In genomic region chr12:26125451-26126339, GRCh38 we compare ENCODE assay signal across 8 cellular contexts. TPM values are rescaled to one million over a fixed set of nuclear protein-coding genes. Genes with fewer than 3 reads are reported as not detected.
DNase-seq lines count a peak whose midpoint lies in the region; ATAC-seq and TF ChIP-seq lines count a peak whose summit lies in the region.

No MANE protein-coding gene starts in this region.

- H4K20me1 ChIP-seq in OCI-LY3 (ENCODE audit: insufficient read depth, low read length): no peaks in the 10 kb centered on the region

- peak; percentile 73 for DNase-seq in AG20443 (ENCODE audit: low spot score)
- DNase-seq in amniotic epithelial cell (ENCODE audit: low read depth): peak; percentile 73
- DNase-seq in heart left ventricle: peak; percentile 77 to 87 (median 82)
- peak; percentile 83 for DNase-seq in occipital lobe (lab: John Stamatoyannopoulos, UW)

- no peak for TF ChIP-seq CTCF in OCI-LY3 (IDR thresholded peaks at IDR 0.05; ENCODE audit: low read depth, low read length)
- no peak for TF ChIP-seq CTCF in heart left ventricle (IDR thresholded peaks at IDR 0.05)

- WGBS in heart left ventricle, 4 donors: 0 to 1% (median 0%) methylated on average over 18 to 65 of the region's 65 CpGs

- H3K4me1 ChIP-seq in OCI-LY3 (ENCODE audit: low read length) (peaks cover 29% of the 10 kb centered on the region), heart left ventricle (peaks cover 0 to 28% (median 16%) of the 10 kb centered on the region in 12 donors)

- ATAC-seq in GM18868 (IDR thresholded peaks at IDR 0.05; ENCODE audit: unreplicated experiment): peak; percentile 43
- peak; percentile 48 for ATAC-seq in HG03432 (IDR thresholded peaks at IDR 0.05; ENCODE audit: unreplicated experiment)
- ATAC-seq in heart left ventricle: peak; percentile 42 to 82 (median 76)
- ATAC-seq in GM21360 (IDR thresholded peaks at IDR 0.05; ENCODE audit: unreplicated experiment): no peak

- H3K27me3 ChIP-seq in OCI-LY3 (ENCODE audit: low read depth, low read length) (peaks cover 69% of the 10 kb centered on the region), heart left ventricle (peaks cover 0 to 49% (median 0%) of the 10 kb centered on the region in 9 donors)

- no peak for TF ChIP-seq POLR2A in heart left ventricle (IDR thresholded peaks at IDR 0.05)

- peak overlapping the region; percentile 99 for H3K4me2 ChIP-seq in OCI-LY3 (ENCODE audit: low read length)

- peak overlapping the region; percentile 32 for H2AFZ ChIP-seq in OCI-LY3 (ENCODE audit: low read depth, low read length)

- H3K4me3 ChIP-seq in OCI-LY3 (ENCODE audit: low read length) (peak overlapping the region; percentile 75), heart left ventricle (peak overlapping the region; percentile 38 to 84 (median 68))

- H3K36me3 ChIP-seq in OCI-LY3 (replicated peaks; ENCODE audit: low read depth, low read length): no peaks in the 10 kb centered on the region
- no peaks in the 10 kb centered on the region for H3K36me3 ChIP-seq in heart left ventricle

- H3K9me3 ChIP-seq in OCI-LY3 (ENCODE audit: insufficient read depth, low read length) (no peaks in the 10 kb centered on the region), heart left ventricle (no peaks in the 10 kb centered on the region)

- peak overlapping the region; percentile 35 for H3K9ac ChIP-seq in OCI-LY3 (ENCODE audit: low read length)

- intact Hi-C loops in heart left ventricle (cut with DNase I): loop anchor here in 9 of 10 donors (1.0 to 10.0 kb wide), 14 partner anchors 11 to 529 kb away; partner anchors contain the start of gene SSPN (in 6 of the 9)

- H3K27ac ChIP-seq in OCI-LY3 (ENCODE audit: low read length) (no peak overlapping the region), heart left ventricle (peak overlapping the region; percentile 76 to 98 (median 95))

- H3K79me2 ChIP-seq in OCI-LY3 (ENCODE audit: low read length): no peaks in the 10 kb centered on the region

RNA-seq across cellular contexts. Expression of gene BHLHE41, which starts 0.9 kb away (rescaled TPM):
- 10 to 100 TPM in 7 of 9 donors, 1 to 10 TPM in 2; 8.3 to 66.0 (median 32.2) TPM for total RNA-seq in heart left ventricle
- 1 to 10 TPM; 6.8 to 8.8 TPM for polyA plus RNA-seq in heart left ventricle
- 1.1 TPM for total RNA-seq in occipital lobe
